In the genomic region with DNA sequence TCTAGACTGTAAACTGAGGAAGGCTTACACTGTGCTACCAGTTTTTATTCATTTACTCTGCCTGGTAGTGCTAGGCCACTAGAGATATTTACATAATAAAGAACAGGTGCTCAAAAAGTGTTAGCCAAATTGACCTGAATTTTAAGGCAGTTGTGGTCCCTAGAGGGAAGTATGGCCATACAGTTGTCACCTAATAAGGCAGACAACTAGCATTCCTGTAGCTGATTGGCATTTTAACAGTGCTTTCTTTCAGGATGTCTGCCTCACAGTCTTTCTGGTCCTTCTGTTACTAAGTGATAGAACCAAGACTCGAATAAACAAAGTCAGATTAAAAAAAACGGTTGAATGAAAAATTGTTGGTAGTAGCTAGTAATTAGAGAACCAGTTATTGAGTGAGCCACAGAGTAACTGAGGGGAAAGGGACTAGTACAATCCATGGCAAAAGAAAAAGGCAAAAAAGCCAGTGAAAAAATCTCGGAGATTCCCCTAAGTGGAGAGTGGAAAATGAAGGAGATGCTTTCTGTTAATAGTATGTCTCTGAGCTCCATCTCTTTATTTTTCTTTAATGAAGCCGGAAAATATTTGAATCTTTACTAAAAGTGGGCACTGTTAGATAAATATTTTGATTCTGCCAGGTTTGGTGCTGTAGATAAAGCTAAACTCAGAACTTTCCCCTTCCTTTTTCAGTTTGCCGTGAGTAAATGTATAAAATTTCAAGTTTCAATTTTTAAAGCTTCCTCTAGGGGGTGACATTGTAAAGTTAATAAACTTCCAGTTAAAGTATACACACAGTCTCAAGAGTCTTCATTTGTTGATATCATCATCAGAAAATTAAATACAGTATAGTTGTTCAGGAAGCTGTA, we compare ENCODE assay signal across 8 cellular contexts. TPM values are rescaled to one million over a fixed set of nuclear protein-coding genes. Genes with fewer than 3 reads are reported as not detected.
DNase-seq lines count a peak whose midpoint lies in the region; ATAC-seq, FAIRE-seq and TF ChIP-seq lines count a peak whose summit lies in the region.

No MANE protein-coding gene starts in this region.

- no peaks in the 10 kb centered on the region for H3K9me3 ChIP-seq in RWPE2 (ENCODE audit: severe bottlenecking)
- no peaks in the 10 kb centered on the region for H3K9me3 ChIP-seq in parathyroid adenoma (ENCODE audit: control insufficient read depth, low read length)

- no peak overlapping the region for H2AFZ ChIP-seq in parathyroid adenoma

- peaks cover 8% of the 10 kb centered on the region for H3K4me1 ChIP-seq in RWPE2 (ENCODE audit: insufficient read depth, poor library complexity, severe bottlenecking)
- H3K4me1 ChIP-seq in parathyroid adenoma: peaks cover 10% of the 10 kb centered on the region

- H3K27me3 ChIP-seq in RWPE2 (ENCODE audit: insufficient read depth, poor library complexity, severe bottlenecking): no peaks in the 10 kb centered on the region
- no peaks in the 10 kb centered on the region for H3K27me3 ChIP-seq in parathyroid adenoma (ENCODE audit: control insufficient read depth, insufficient read depth, low read length)

- peaks cover 26% of the 10 kb centered on the region for H3K79me2 ChIP-seq in parathyroid adenoma

- TF ChIP-seq CTCF in RWPE2 (IDR thresholded peaks at IDR 0.05; ENCODE audit: poor library complexity, severe bottlenecking): peak; percentile 58
- TF ChIP-seq CTCF in fibroblast of the aortic adventitia (IDR thresholded peaks at IDR 0.05; ENCODE audit: insufficient read depth, low read length): peak; percentile 38
- peak; percentile 34 for TF ChIP-seq CTCF in parathyroid adenoma (IDR thresholded peaks at IDR 0.05)

- no peak overlapping the region for H3K4me2 ChIP-seq in parathyroid adenoma (ENCODE audit: low read length)

- H3K4me3 ChIP-seq in RWPE2 (ENCODE audit: severe bottlenecking) (no peak overlapping the region), fibroblast of the aortic adventitia (ENCODE audit: low read depth, low read length) (no peak overlapping the region), parathyroid adenoma (ENCODE audit: low read depth, low read length) (no peak overlapping the region)

- FAIRE-seq in H54 (lab: Jason Lieb, UNC): no peak

- no peak for TF ChIP-seq POLR2A in H54 (IDR thresholded peaks at IDR 0.05; ENCODE audit: low read depth, low read length)

- H3K36me3 ChIP-seq in RWPE2 (ENCODE audit: low read depth): peaks cover 3% of the 10 kb centered on the region; the same call in 1 of the 2 replicates
- no peaks in the 10 kb centered on the region for H3K36me3 ChIP-seq in parathyroid adenoma (ENCODE audit: control insufficient read depth, insufficient read depth, low read length)

- ATAC-seq in HG03064 (IDR thresholded peaks at IDR 0.05; ENCODE audit: low read depth, unreplicated experiment) (peak; percentile 66), RWPE2 (ENCODE audit: low read depth) (peak; percentile 44; the same call in 2 of the 3 replicates)

- H3K9ac ChIP-seq in parathyroid adenoma: no peak overlapping the region

- H3K27ac ChIP-seq in RWPE2 (ENCODE audit: poor library complexity, severe bottlenecking) (no peak overlapping the region), parathyroid adenoma (no peak overlapping the region)

- DNase-seq in NCI-H2196 (lab: John Stamatoyannopoulos, UW; ENCODE audit: unreplicated experiment) (peak; percentile 23), NCI-H2196 treated with DMSO at 0.1 percent for 48 hours (lab: John Stamatoyannopoulos, UW; ENCODE audit: unreplicated experiment) (no peak), RWPE2 (ENCODE audit: low spot score) (no peak), fibroblast of the aortic adventitia (ENCODE audit: low read depth) (peak; percentile 51), H54 (ENCODE audit: insufficient read length, low spot score) (no peak)
- no peak for DNase-seq in stimulated activated CD4-positive, alpha-beta T cell treated with anti-CD3 and anti-CD28 coated beads, Interleukin-4, amount 100 ng/mL, for 1 hour

RNA-seq across cellular contexts. Expression of a gene that starts 9.1 kb away (rescaled TPM):
- total RNA-seq in fibroblast of the aortic adventitia (ENCODE audit: low replicate concordance): 24.1 and 95.2 TPM in 2 replicates

RNA-seq across cellular contexts. Expression of a gene that starts 9.2 kb away (rescaled TPM):
- not detected in 2 replicates for total RNA-seq in fibroblast of the aortic adventitia (ENCODE audit: low replicate concordance)

RNA-seq across cellular contexts. Expression of a gene that starts 23.4 kb away (rescaled TPM):
- not detected in 2 replicates for total RNA-seq in fibroblast of the aortic adventitia (ENCODE audit: low replicate concordance)

Comparison
In these comparisons a context has a peak if more than half of its experiments do, and no peak if none do; other contexts are left out.
1. DNase-seq: peak in NCI-H2196 (single experiment) and fibroblast of the aortic adventitia (single experiment); none in NCI-H2196 treated with DMSO at 0.1 percent for 48 hours (single experiment), RWPE2 (single experiment), stimulated activated CD4-positive, alpha-beta T cell treated with anti-CD3 and anti-CD28 coated beads, Interleukin-4, amount 100 ng/mL, for 1 hour (single experiment) and H54 (single experiment).
2. Peak in every context shown above with its lines, with median percentiles within 50 percentile points of each other: CTCF ChIP-seq.